In genomic region chr12:31073527-31074332, GRCh38 we compare ENCODE assay signal across 8 cellular contexts. TPM values are rescaled to one million over a fixed set of nuclear protein-coding genes. Genes with fewer than 3 reads are reported as not detected.
DNase-seq lines count a peak whose midpoint lies in the region; ATAC-seq and TF ChIP-seq lines count a peak whose summit lies in the region.
"Not testable (repeated sequence)": the region's sequence is repeated elsewhere in the genome, so short reads cannot be mapped to it uniquely, and the experiment has no call there.

Gene DDX11, plus strand, starts transcription at chr12:31073860. Its CDS starts 4,534 bp downstream, at chr12:31078394.

- H3K9me3 Mint-ChIP-seq in nephron, result not testable (repeated sequence)

- peak within 1 kb of the TSS; percentile 65 for H3K4me3 ChIP-seq in LNCaP clone FGC (ENCODE audit: low read depth, low read length)

- H3K27ac Mint-ChIP-seq in nephron, result peak within 1 kb of the TSS; percentile 95 to 99 (median 96)

- peak; percentile 98 for ATAC-seq in stimulated activated naive CD8-positive, alpha-beta T cell treated with anti-CD3 and anti-CD28 coated beads, Interleukin-15, Interleukin-2, amounts not matched to agents 100 U/mL and 50 U/mL, for 24 hours

- DNase-seq in Daoy (ENCODE audit: low read depth) (peak; percentile 97), GOT3 (lab: John Stamatoyannopoulos, UW) (peak; percentile 84), LNCaP clone FGC (ENCODE audit: low read depth) (peak; percentile 81), RPMI8226 (peak; percentile 97), fibroblast of peridontal ligament (ENCODE audit: extremely low read depth) (peak; percentile 86)
- peak; percentile 87 to 89 for DNase-seq in activated T-helper 1 cell treated with anti-CD3 and anti-CD28 coated beads, Interleukin-2, amount 50 U/mL, for 16 hours (ENCODE audit: low read depth in 1 of 2, low spot score in 1 of 2)
- DNase-seq in stimulated activated naive CD8-positive, alpha-beta T cell treated with anti-CD3 and anti-CD28 coated beads, Interleukin-15, Interleukin-2, amounts not matched to agents 100 U/mL and 50 U/mL, for 24 hours, result peak; percentile 93

- TF ChIP-seq CTCF in LNCaP clone FGC (IDR thresholded peaks at IDR 0.05; ENCODE audit: control insufficient read depth, extremely low read depth, insufficient read depth); nephron (IDR thresholded peaks at IDR 0.05; ENCODE audit: unreplicated experiment in 3 of 3): not testable (repeated sequence)

- H3K4me3 Mint-ChIP-seq in nephron, result peak within 1 kb of the TSS; percentile 94 to 99 (median 94)

- not testable (repeated sequence) for H3K36me3 Mint-ChIP-seq in nephron (ENCODE audit: low read depth)

- H3K4me1 Mint-ChIP-seq in nephron, result peaks cover 32% of the 10 kb centered on the region

- H3K27me3 Mint-ChIP-seq in nephron (ENCODE audit: low read depth), result not testable (repeated sequence)

RNA-seq across cellular contexts. Expression of gene DDX11, which starts in this region (rescaled TPM):
- 36.1 and 36.8 TPM in 2 replicates for total RNA-seq in Daoy (2014; rRNA removed; shearing (Covaris generic))

Comparison
In these comparisons a context has a peak if more than half of its experiments do, and no peak if none do; other contexts are left out.
1. Peak in every context shown above with its lines: DNase-seq, ATAC-seq and H3K4me3 ChIP-seq.